In genomic region chr2:47174731-47175361, GRCh38 we compare ENCODE assay signal across 8 cellular contexts. TPM values are rescaled to one million over a fixed set of nuclear protein-coding genes. Genes with fewer than 3 reads are reported as not detected.
DNase-seq lines count a peak whose midpoint lies in the region; ATAC-seq and TF ChIP-seq lines count a peak whose summit lies in the region.

No MANE protein-coding gene starts in this region.

- TF ChIP-seq CTCF in gastroesophageal sphincter (IDR thresholded peaks at IDR 0.05), result no peak

- H3K9ac ChIP-seq in trophoblast cell (ENCODE audit: low read length), result peak overlapping the region; percentile 8

- no peak for TF ChIP-seq POLR2A in gastroesophageal sphincter (IDR thresholded peaks at IDR 0.05)

- peak overlapping the region; percentile 53 for H3K18ac ChIP-seq in trophoblast cell (ENCODE audit: low read length)

- H4K12ac ChIP-seq in trophoblast cell (ENCODE audit: low read depth, low read length), result peak overlapping the region; percentile 17

- H3K27ac Mint-ChIP-seq in activated T-cell treated with anti-CD3 and anti-CD28 coated beads, Interleukin-2, amount 50 U/mL, for 24 hours, result peak overlapping the region; percentile 95
- H3K27ac Mint-ChIP-seq in activated CD8-positive, alpha-beta T cell treated with anti-CD3 and anti-CD28 coated beads, Interleukin-2, amount 10 ng/mL, durations not matched to agents 7 days and 5 days, result peak overlapping the region; percentile 95

- H3K27me3 ChIP-seq in gastroesophageal sphincter, result no peaks in the 10 kb centered on the region
- H3K27me3 ChIP-seq in trophoblast cell (ENCODE audit: insufficient read depth, low read length), result no peaks in the 10 kb centered on the region

- no peak for ATAC-seq in activated CD8-positive, alpha-beta T cell treated with anti-CD3 and anti-CD28 coated beads, Interleukin-2, amount 10 ng/mL, durations not matched to agents 7 days and 5 days
- no peak for ATAC-seq in gastroesophageal sphincter
- ATAC-seq in GM21529 (IDR thresholded peaks at IDR 0.05; ENCODE audit: unreplicated experiment), result no peak
- ATAC-seq in GM19324 (IDR thresholded peaks at IDR 0.05; ENCODE audit: low FRiP score, unreplicated experiment), result no peak

- H3K9me3 ChIP-seq in gastroesophageal sphincter, result no peaks in the 10 kb centered on the region
- no peaks in the 10 kb centered on the region for H3K9me3 ChIP-seq in trophoblast cell (ENCODE audit: insufficient read depth, low read depth, low read length)

- no peaks in the 10 kb centered on the region for H3K9me3 Mint-ChIP-seq in activated T-cell treated with anti-CD3 and anti-CD28 coated beads, Interleukin-2, amount 50 U/mL, for 24 hours
- no peaks in the 10 kb centered on the region for H3K9me3 Mint-ChIP-seq in activated CD8-positive, alpha-beta T cell treated with anti-CD3 and anti-CD28 coated beads, Interleukin-2, amount 10 ng/mL, durations not matched to agents 7 days and 5 days (ENCODE audit: insufficient read depth)

- peak overlapping the region; percentile 59 for H2BK120ac ChIP-seq in trophoblast cell (ENCODE audit: insufficient read depth, low read length, poor library complexity)

- H3K4me3 ChIP-seq in gastroesophageal sphincter, result peak overlapping the region; percentile 77 to 95
- peak overlapping the region; percentile 89 for H3K4me3 ChIP-seq in trophoblast cell (ENCODE audit: low read depth, low read length)

- POLR2A ChIA-PET in activated CD8-positive, alpha-beta T cell treated with anti-CD3 and anti-CD28 coated beads, Interleukin-2, amount 10 ng/mL, durations not matched to agents 7 days and 5 days (lab: Charles Lee), result interaction anchor here (0.9 to 1.0 kb wide), 2 partner anchors 104 to 190 kb away, joined by 3 read pairs; no protein-coding TSS in a partner anchor

- no peaks in the 10 kb centered on the region for H3K27me3 Mint-ChIP-seq in activated T-cell treated with anti-CD3 and anti-CD28 coated beads, Interleukin-2, amount 50 U/mL, for 24 hours
- peaks cover 2% of the 10 kb centered on the region for H3K27me3 Mint-ChIP-seq in activated CD8-positive, alpha-beta T cell treated with anti-CD3 and anti-CD28 coated beads, Interleukin-2, amount 10 ng/mL, durations not matched to agents 7 days and 5 days (ENCODE audit: low read depth)

- peak overlapping the region; percentile 99 for H2BK5ac ChIP-seq in trophoblast cell (ENCODE audit: low read depth, low read length, poor library complexity)

- H3K4me3 Mint-ChIP-seq in activated T-cell treated with anti-CD3 and anti-CD28 coated beads, Interleukin-2, amount 50 U/mL, for 24 hours, result peak overlapping the region; percentile 95
- H3K4me3 Mint-ChIP-seq in activated CD8-positive, alpha-beta T cell treated with anti-CD3 and anti-CD28 coated beads, Interleukin-2, amount 10 ng/mL, durations not matched to agents 7 days and 5 days, result peak overlapping the region; percentile 92

- peak overlapping the region; percentile 62 for H2AK5ac ChIP-seq in trophoblast cell (ENCODE audit: low read length)

- H3K23ac ChIP-seq in trophoblast cell (ENCODE audit: low read length), result no peak overlapping the region

- CTCF ChIA-PET in activated CD8-positive, alpha-beta T cell treated with anti-CD3 and anti-CD28 coated beads, Interleukin-2, amount 10 ng/mL, durations not matched to agents 7 days and 5 days (lab: Charles Lee), result interaction anchor here (1.0 to 1.3 kb wide), 2 partner anchors 10 to 148 kb away, joined by 4 to 5 read pairs; no protein-coding TSS in a partner anchor

- H4K8ac ChIP-seq in trophoblast cell (ENCODE audit: low read depth, low read length), result peak overlapping the region; percentile 58

- peak overlapping the region; percentile 98 for H3K4ac ChIP-seq in trophoblast cell (ENCODE audit: low read depth, low read length)

- DNase-seq in activated T-cell treated with anti-CD3 and anti-CD28 coated beads, Interleukin-2, amount 50 U/mL, for 24 hours, result no peak
- DNase-seq in activated T-cell treated with anti-CD3 and anti-CD28 coated beads for 4 hours (no peak), NCI-H146 treated with DMSO at 0.1 percent for 48 hours (lab: John Stamatoyannopoulos, UW; ENCODE audit: unreplicated experiment) (peak; percentile 10), trophoblast cell (peak in 1 of 2 donors; percentile 50)
- peak; percentile 52 for DNase-seq in activated CD8-positive, alpha-beta T cell treated with anti-CD3 and anti-CD28 coated beads, Interleukin-2, amount 10 ng/mL, durations not matched to agents 7 days and 5 days

- WGBS in gastroesophageal sphincter (ENCODE audit: low coverage in 1 of 2), 2 donors, result 1% methylated on average over 10 to 14 of the region's 15 CpGs
- no CpG with 5 or more reads among the region's 15 CpGs for WGBS in trophoblast cell (ENCODE audit: extremely low coverage, insufficient coverage, insufficient read length)

- no peak for TF ChIP-seq EP300 in gastroesophageal sphincter (IDR thresholded peaks at IDR 0.05)

- peak overlapping the region; percentile 100 for H4K91ac ChIP-seq in trophoblast cell (ENCODE audit: low read depth, low read length)

- no peak overlapping the region for H2AFZ ChIP-seq in trophoblast cell (ENCODE audit: insufficient read depth, low read length, poor library complexity)

- H3K4me1 Mint-ChIP-seq in activated T-cell treated with anti-CD3 and anti-CD28 coated beads, Interleukin-2, amount 50 U/mL, for 24 hours (ENCODE audit: low read depth), result peaks cover 50% of the 10 kb centered on the region
- peaks cover 60% of the 10 kb centered on the region for H3K4me1 Mint-ChIP-seq in activated CD8-positive, alpha-beta T cell treated with anti-CD3 and anti-CD28 coated beads, Interleukin-2, amount 10 ng/mL, durations not matched to agents 7 days and 5 days (ENCODE audit: low read depth)

- peaks cover 17% of the 10 kb centered on the region for H3K79me1 ChIP-seq in trophoblast cell (ENCODE audit: low read length)

- H3K4me1 ChIP-seq in gastroesophageal sphincter (peaks cover 5 to 54% (median 16%) of the 10 kb centered on the region in 3 donors), trophoblast cell (ENCODE audit: control insufficient read depth in 1 of 2, insufficient read depth in 2 of 2, low read length in 2 of 2) (peaks cover 2 to 4% of the 10 kb centered on the region in 2 experiments)

- H3K27ac ChIP-seq in gastroesophageal sphincter (peak overlapping the region; percentile 96 to 100 (median 98)), trophoblast cell (ENCODE audit: low read depth, low read length) (peak overlapping the region; percentile 97)

- H3K4me2 ChIP-seq in trophoblast cell (ENCODE audit: low read length), result peak overlapping the region; percentile 84

- peaks cover 64% of the 10 kb centered on the region for H3K36me3 Mint-ChIP-seq in activated T-cell treated with anti-CD3 and anti-CD28 coated beads, Interleukin-2, amount 50 U/mL, for 24 hours (ENCODE audit: low read depth)
- H3K36me3 Mint-ChIP-seq in activated CD8-positive, alpha-beta T cell treated with anti-CD3 and anti-CD28 coated beads, Interleukin-2, amount 10 ng/mL, durations not matched to agents 7 days and 5 days (ENCODE audit: low read depth), result peaks cover 42% of the 10 kb centered on the region

- peaks cover 21% of the 10 kb centered on the region for H3K79me2 ChIP-seq in trophoblast cell (ENCODE audit: control insufficient read depth, insufficient read depth, low read length, poor library complexity)

- peak overlapping the region; percentile 68 for H3K14ac ChIP-seq in trophoblast cell (ENCODE audit: low read length)

- no peaks in the 10 kb centered on the region for H3K36me3 ChIP-seq in gastroesophageal sphincter
- H3K36me3 ChIP-seq in trophoblast cell (ENCODE audit: control insufficient read depth in 1 of 2, insufficient read depth in 2 of 2, low read length in 2 of 2), result peaks cover 2% of the 10 kb centered on the region in 2 experiments

- no peak overlapping the region for H2BK12ac ChIP-seq in trophoblast cell (ENCODE audit: low read length)

RNA-seq across cellular contexts. Expression of gene CALM2, which starts 1.5 kb away (rescaled TPM):
- 100 to 1,000 TPM; 439 to 472 TPM for total RNA-seq in activated CD8-positive, alpha-beta T cell treated with anti-CD3 and anti-CD28 coated beads, Interleukin-2, amount 10 ng/mL, durations not matched to agents 7 days and 5 days
- total RNA-seq in gastroesophageal sphincter, result 1,000 to 10,000 TPM in 1 of 4 donors, 100 to 1,000 TPM in 3; 842 to 1,190 (median 952) TPM
- 455 and 462 TPM in 2 replicates for polyA plus RNA-seq in trophoblast cell (2013)

RNA-seq across cellular contexts. Expression of gene STPG4, which starts 19.7 kb away (rescaled TPM):
- under 1 TPM in 1 of 2 experiments, not detected in 1; 0.21 TPM for total RNA-seq in activated CD8-positive, alpha-beta T cell treated with anti-CD3 and anti-CD28 coated beads, Interleukin-2, amount 10 ng/mL, durations not matched to agents 7 days and 5 days
- under 1 TPM in 2 of 4 donors, not detected in 2; 0.23 to 0.67 TPM for total RNA-seq in gastroesophageal sphincter
- 0.15 TPM in 1 of 2 replicates, not detected in the other for polyA plus RNA-seq in trophoblast cell (2013)

Comparison
In these comparisons a context has a peak if more than half of its experiments do, and no peak if none do; other contexts are left out.
1. DNase-seq: peak in NCI-H146 treated with DMSO at 0.1 percent for 48 hours (single experiment) and activated CD8-positive, alpha-beta T cell treated with anti-CD3 and anti-CD28 coated beads, Interleukin-2, amount 10 ng/mL, durations not matched to agents 7 days and 5 days (single experiment); none in activated T-cell treated with anti-CD3 and anti-CD28 coated beads, Interleukin-2, amount 50 U/mL, for 24 hours (single experiment) and activated T-cell treated with anti-CD3 and anti-CD28 coated beads for 4 hours (single experiment).